8 cellular contexts compared by ENCODE assay signal in genomic region chr12:92139634-92140555, GRCh38. TPM values are rescaled to one million over a fixed set of nuclear protein-coding genes. Genes with fewer than 3 reads are reported as not detected.
DNase-seq lines count a peak whose midpoint lies in the region; ATAC-seq and TF ChIP-seq lines count a peak whose summit lies in the region.

No MANE protein-coding gene starts in this region.

- H3K27me3 ChIP-seq in endocrine pancreas (ENCODE audit: control insufficient read depth, insufficient read depth, low read length): no peaks in the 10 kb centered on the region

- H3K9ac ChIP-seq in endocrine pancreas (ENCODE audit: control insufficient read depth, insufficient read depth, low read length): peak overlapping the region; percentile 63

- peaks cover 7% of the 10 kb centered on the region for H3K36me3 ChIP-seq in endocrine pancreas (ENCODE audit: control insufficient read depth, insufficient read depth, low read length)

- H3K9me3 ChIP-seq in endocrine pancreas (ENCODE audit: control insufficient read depth, low read length): no peaks in the 10 kb centered on the region

- peak overlapping the region; percentile 100 for H3K4me3 ChIP-seq in endocrine pancreas (ENCODE audit: control insufficient read depth, insufficient read depth, low read length)

- no peaks in the 10 kb centered on the region for H3K27me3 Mint-ChIP-seq in osteocyte (ENCODE audit: unreplicated experiment)

- H3K4me1 ChIP-seq in endocrine pancreas (ENCODE audit: control insufficient read depth, insufficient read depth, low read length): peaks cover 19% of the 10 kb centered on the region

- no peaks in the 10 kb centered on the region for H3K9me3 Mint-ChIP-seq in osteocyte (ENCODE audit: unreplicated experiment)

- DNase-seq in G401 (ENCODE audit: low spot score) (peak; percentile 65), NCI-H526 treated with DMSO at 0.1 percent for 48 hours (lab: John Stamatoyannopoulos, UW) (peak; percentile 49), osteocyte (ENCODE audit: extremely low spot score, unreplicated experiment) (no peak), cerebellar nuclear complex (lab: John Stamatoyannopoulos, UW) (no peak)

- ATAC-seq in HG03520 (IDR thresholded peaks at IDR 0.05; ENCODE audit: unreplicated experiment): no peak
- no peak for ATAC-seq in GM21526 (IDR thresholded peaks at IDR 0.05; ENCODE audit: low FRiP score, unreplicated experiment)
- no peak for ATAC-seq in HG03039 (IDR thresholded peaks at IDR 0.05; ENCODE audit: unreplicated experiment)

- peaks cover 45% of the 10 kb centered on the region for H3K36me3 Mint-ChIP-seq in osteocyte (ENCODE audit: unreplicated experiment)

- H3K4me1 Mint-ChIP-seq in osteocyte (ENCODE audit: unreplicated experiment): peaks cover 87% of the 10 kb centered on the region

- H3K4me3 Mint-ChIP-seq in osteocyte (ENCODE audit: unreplicated experiment): peak overlapping the region; percentile 99

- H3K27ac Mint-ChIP-seq in osteocyte (ENCODE audit: unreplicated experiment): peak overlapping the region; percentile 74

- in situ Hi-C loops in G401 (cut with HindIII; ENCODE audit: low sequenced_read_pairs): no loop called here

- TF ChIP-seq CTCF in osteocyte (IDR thresholded peaks at IDR 0.05): no peak

RNA-seq across cellular contexts. Expression of gene BTG1, which starts 5.8 kb away (rescaled TPM):
- 0.10 and 0.68 TPM in 2 replicates for total RNA-seq in G401 (2014; rRNA removed; shearing (Covaris generic))
- 107 and 121 TPM in 2 replicates for total RNA-seq in osteocyte

Comparison
In these comparisons a context has a peak if more than half of its experiments do, and no peak if none do; other contexts are left out.
1. DNase-seq: peak in G401 (single experiment) and NCI-H526 treated with DMSO at 0.1 percent for 48 hours (single experiment); none in osteocyte (single experiment) and cerebellar nuclear complex (0 of 2).
2. RNA of gene BTG1, which starts 5.8 kb away (total RNA-seq): 107 to 121 TPM in osteocyte; 0.10 to 0.68 TPM in G401; every median in the first group is over 10 times any median in the second.